8 cellular contexts compared by ENCODE assay signal in the genomic region with DNA sequence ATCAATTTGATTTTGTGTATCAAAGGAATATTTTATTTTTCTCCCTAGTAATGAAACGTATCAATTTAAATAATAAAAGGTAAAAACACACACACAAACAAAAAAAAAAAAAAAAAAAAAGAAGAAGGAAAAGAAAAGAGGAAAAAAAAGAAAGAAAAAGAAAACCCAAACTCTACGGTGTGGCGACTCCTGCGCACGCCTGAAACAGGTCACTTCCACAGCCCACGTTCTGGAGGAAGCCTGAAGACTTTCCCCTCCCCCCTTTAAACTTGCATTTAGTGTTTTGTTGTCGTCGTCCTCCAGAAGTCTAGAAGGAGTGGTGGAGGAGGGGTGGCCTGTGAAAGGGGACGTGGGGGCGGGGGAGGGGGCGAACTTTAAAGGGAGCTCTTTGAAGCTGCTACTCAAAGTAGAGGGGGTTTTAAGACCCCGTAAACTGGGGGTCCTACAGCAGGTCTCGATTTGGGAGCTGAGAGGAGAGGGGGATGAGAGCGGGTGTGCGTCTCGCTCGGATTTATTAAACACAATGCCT. TPM values are rescaled to one million over a fixed set of nuclear protein-coding genes. Genes with fewer than 3 reads are reported as not detected.
DNase-seq lines count a peak whose midpoint lies in the region; ATAC-seq and TF ChIP-seq lines count a peak whose summit lies in the region.

No MANE protein-coding gene starts in this region.

- intact Hi-C loops in CD8-positive, alpha-beta T cell (cut with DNase I, micrococcal nuclease), result loop anchor here (1.0 to 10.0 kb wide), 16 partner anchors 77 to 1278 kb away; a partner anchor contains a TSS
- intact Hi-C loops in activated T-helper 1 cell treated with anti-CD3 and anti-CD28 coated beads, Interleukin-12 subunit alpha, Interleukin-12 subunit beta, Interleukin-2, Interleukin-4 antibody, amounts not matched to agents 30 ng/mL and 10 ng/mL and 1 ng/mL, durations not matched to agents 14 hours and 24 hours and 36 hours (cut with micrococcal nuclease), result loop anchor here (1.0 to 10.0 kb wide), 13 partner anchors 42 to 1305 kb away; a partner anchor contains a TSS
- intact Hi-C loops in thyroid gland (cut with DNase I), result loop anchor here (10.0 kb wide), 4 partner anchors 115 to 625 kb away; no protein-coding TSS in a partner anchor

- ATAC-seq in CD8-positive, alpha-beta T cell, result no peak
- no peak for ATAC-seq in GM21390 (IDR thresholded peaks at IDR 0.05; ENCODE audit: unreplicated experiment)
- ATAC-seq in HG02840 (IDR thresholded peaks at IDR 0.05; ENCODE audit: low FRiP score, unreplicated experiment), result no peak

- H3K9ac ChIP-seq in Karpas-422 (ENCODE audit: low read length) (peak overlapping the region; percentile 47), iPS-20b (ENCODE audit: low read depth, low read length) (peak overlapping the region; percentile 47; the same call in 1 of the 2 replicates)

- H3K9me3 Mint-ChIP-seq in CD8-positive, alpha-beta T cell, result no peaks in the 10 kb centered on the region
- no peaks in the 10 kb centered on the region for H3K9me3 Mint-ChIP-seq in activated T-helper 1 cell treated with anti-CD3 and anti-CD28 coated beads, Interleukin-12 subunit alpha, Interleukin-12 subunit beta, Interleukin-2, Interleukin-4 antibody, amounts not matched to agents 30 ng/mL and 10 ng/mL and 1 ng/mL, durations not matched to agents 14 hours and 24 hours and 36 hours

- H3K36me3 ChIP-seq in CD8-positive, alpha-beta T cell (ENCODE audit: insufficient read depth, low read length), result no peaks in the 10 kb centered on the region
- H3K36me3 ChIP-seq in Karpas-422 (ENCODE audit: insufficient read depth, low read length), result peaks cover 7% of the 10 kb centered on the region; the same call in 1 of the 2 replicates
- H3K36me3 ChIP-seq in iPS-20b (ENCODE audit: insufficient read depth, low read depth, low read length), result 0 out of 2 replicates have a peak, but pooled peaks cover under 1% of the 10 kb centered on the region
- no peaks in the 10 kb centered on the region for H3K36me3 ChIP-seq in thyroid gland

- peak overlapping the region; percentile 75 for H3K4me2 ChIP-seq in Karpas-422 (ENCODE audit: low read depth, low read length, poor library complexity, severe bottlenecking)

- H3K4me1 Mint-ChIP-seq in CD8-positive, alpha-beta T cell (ENCODE audit: low read depth), result peaks cover 31% of the 10 kb centered on the region
- peaks cover 45% of the 10 kb centered on the region for H3K4me1 Mint-ChIP-seq in activated T-helper 1 cell treated with anti-CD3 and anti-CD28 coated beads, Interleukin-12 subunit alpha, Interleukin-12 subunit beta, Interleukin-2, Interleukin-4 antibody, amounts not matched to agents 30 ng/mL and 10 ng/mL and 1 ng/mL, durations not matched to agents 14 hours and 24 hours and 36 hours (ENCODE audit: low read depth)

- no peak for DNase-seq in CD8-positive, alpha-beta T cell
- no peak for DNase-seq in Karpas-422
- no peak for DNase-seq in activated T-helper 1 cell treated with anti-CD3 and anti-CD28 coated beads, Interleukin-12 subunit alpha, Interleukin-12 subunit beta, Interleukin-2, Interleukin-4 antibody, amounts not matched to agents 30 ng/mL and 10 ng/mL and 1 ng/mL, durations not matched to agents 14 hours and 24 hours and 36 hours (ENCODE audit: low spot score)
- DNase-seq in thyroid gland, result peak; percentile 32 to 45
- no peak for DNase-seq in Ammon's horn (ENCODE audit: low spot score)

- peaks cover 27% of the 10 kb centered on the region for H3K4me1 ChIP-seq in CD8-positive, alpha-beta T cell (ENCODE audit: insufficient read depth, low read length)
- H3K4me1 ChIP-seq in Karpas-422 (ENCODE audit: low read length) (peaks cover 78% of the 10 kb centered on the region), iPS-20b (ENCODE audit: insufficient read depth, low read length) (peaks cover 11% of the 10 kb centered on the region; the same call in 1 of the 2 replicates), thyroid gland (peaks cover 38 to 40% of the 10 kb centered on the region in 2 donors)

- H3K27me3 ChIP-seq in CD8-positive, alpha-beta T cell (ENCODE audit: insufficient read depth, low read length), result no peaks in the 10 kb centered on the region
- H3K27me3 ChIP-seq in Karpas-422 (ENCODE audit: low read length), result no peaks in the 10 kb centered on the region
- peaks cover 40% of the 10 kb centered on the region for H3K27me3 ChIP-seq in iPS-20b (ENCODE audit: insufficient read depth, low read length)
- H3K27me3 ChIP-seq in thyroid gland, result no peaks in the 10 kb centered on the region

- CTCF ChIA-PET in CD8-positive, alpha-beta T cell (lab: Charles Lee), result interaction anchor here (0.9 to 1.7 kb wide), 9 partner anchors 9 to 524 kb away, joined by 3 to 5 read pairs (median 3); no protein-coding TSS in a partner anchor

- H3K9me2 ChIP-seq in Karpas-422 (replicated peaks; ENCODE audit: insufficient read depth, low read length), result no peaks in the 10 kb centered on the region

- WGBS in thyroid gland, 2 donors, result 1% methylated on average over 16 to 17 of the region's 17 CpGs

- peak overlapping the region; percentile 95 for H3K4me3 Mint-ChIP-seq in CD8-positive, alpha-beta T cell
- peak overlapping the region; percentile 99 for H3K4me3 Mint-ChIP-seq in activated T-helper 1 cell treated with anti-CD3 and anti-CD28 coated beads, Interleukin-12 subunit alpha, Interleukin-12 subunit beta, Interleukin-2, Interleukin-4 antibody, amounts not matched to agents 30 ng/mL and 10 ng/mL and 1 ng/mL, durations not matched to agents 14 hours and 24 hours and 36 hours

- 0 out of 2 replicates have a peak, but pooled peaks cover 3% of the 10 kb centered on the region for H3K79me2 ChIP-seq in Karpas-422 (ENCODE audit: low read length)

- POLR2A ChIA-PET in CD8-positive, alpha-beta T cell (lab: Charles Lee), result interaction anchor here (0.8 to 6.5 kb wide), 7 partner anchors 341 to 632 kb away, joined by 3 to 66 read pairs (median 5); no protein-coding TSS in a partner anchor

- no peak for TF ChIP-seq CTCF in CD8-positive, alpha-beta T cell (IDR thresholded peaks at IDR 0.05)
- no peak for TF ChIP-seq CTCF in thyroid gland (IDR thresholded peaks at IDR 0.05)

- peak overlapping the region; percentile 60 for H3K4me3 ChIP-seq in CD8-positive, alpha-beta T cell (ENCODE audit: low read depth, low read length)
- H3K4me3 ChIP-seq in Karpas-422 (ENCODE audit: low read length) (peak overlapping the region; percentile 52; the same call in 1 of the 2 replicates), iPS-20b (ENCODE audit: low read length) (peak overlapping the region; percentile 66), thyroid gland (replicated peaks in 1 of 3) (peak overlapping the region in 1 of 3 donors; percentile 12)

- H3K27ac Mint-ChIP-seq in CD8-positive, alpha-beta T cell, result no peak overlapping the region
- peak overlapping the region; percentile 100 for H3K27ac Mint-ChIP-seq in activated T-helper 1 cell treated with anti-CD3 and anti-CD28 coated beads, Interleukin-12 subunit alpha, Interleukin-12 subunit beta, Interleukin-2, Interleukin-4 antibody, amounts not matched to agents 30 ng/mL and 10 ng/mL and 1 ng/mL, durations not matched to agents 14 hours and 24 hours and 36 hours

- TF ChIP-seq POLR2A in thyroid gland (IDR thresholded peaks at IDR 0.05), result no peak

- H3K9me3 ChIP-seq in CD8-positive, alpha-beta T cell (ENCODE audit: low read length), result no peaks in the 10 kb centered on the region
- H3K9me3 ChIP-seq in Karpas-422 (ENCODE audit: low read length) (no peaks in the 10 kb centered on the region), iPS-20b (ENCODE audit: insufficient read depth, low read depth, low read length) (no peaks in the 10 kb centered on the region), thyroid gland (no peaks in the 10 kb centered on the region)

- H4K20me1 ChIP-seq in Karpas-422 (ENCODE audit: insufficient read depth, low read depth, low read length), result peaks cover 23% of the 10 kb centered on the region

- H3K27me3 Mint-ChIP-seq in CD8-positive, alpha-beta T cell (ENCODE audit: low read depth), result no peaks in the 10 kb centered on the region
- H3K27me3 Mint-ChIP-seq in activated T-helper 1 cell treated with anti-CD3 and anti-CD28 coated beads, Interleukin-12 subunit alpha, Interleukin-12 subunit beta, Interleukin-2, Interleukin-4 antibody, amounts not matched to agents 30 ng/mL and 10 ng/mL and 1 ng/mL, durations not matched to agents 14 hours and 24 hours and 36 hours (ENCODE audit: insufficient read depth), result peaks cover 32% of the 10 kb centered on the region

- no peak overlapping the region for H3K27ac ChIP-seq in CD8-positive, alpha-beta T cell (ENCODE audit: low read depth, low read length)
- H3K27ac ChIP-seq in Karpas-422 (ENCODE audit: low read length), result no peak overlapping the region
- no peak overlapping the region for H3K27ac ChIP-seq in iPS-20b (ENCODE audit: low read length)
- H3K27ac ChIP-seq in thyroid gland, result peak overlapping the region in 2 of 3 donors; percentile 67 to 91

- no peak overlapping the region for H2AFZ ChIP-seq in Karpas-422 (ENCODE audit: low read length)

- H3K36me3 Mint-ChIP-seq in CD8-positive, alpha-beta T cell, result peaks cover 10% of the 10 kb centered on the region
- peaks cover 3% of the 10 kb centered on the region for H3K36me3 Mint-ChIP-seq in activated T-helper 1 cell treated with anti-CD3 and anti-CD28 coated beads, Interleukin-12 subunit alpha, Interleukin-12 subunit beta, Interleukin-2, Interleukin-4 antibody, amounts not matched to agents 30 ng/mL and 10 ng/mL and 1 ng/mL, durations not matched to agents 14 hours and 24 hours and 36 hours (ENCODE audit: low read depth)

RNA-seq across cellular contexts. Expression of a gene that starts 2.3 kb away (rescaled TPM):
- 100 to 1,000 TPM; 198 to 201 TPM for total RNA-seq in CD8-positive, alpha-beta T cell
- 63.6 and 99.8 TPM in 2 replicates for total RNA-seq in Karpas-422 (2014; rRNA removed; shearing (Covaris generic); ENCODE audit: low replicate concordance)
- 123 and 126 TPM in 2 replicates for total RNA-seq in activated T-helper 1 cell treated with anti-CD3 and anti-CD28 coated beads, Interleukin-12 subunit alpha, Interleukin-12 subunit beta, Interleukin-2, Interleukin-4 antibody, amounts not matched to agents 30 ng/mL and 10 ng/mL and 1 ng/mL, durations not matched to agents 14 hours and 24 hours and 36 hours
- 100 to 1,000 TPM in 1 of 4 donors, 10 to 100 TPM in 3; 39.1 to 275 (median 71.6) TPM for total RNA-seq in thyroid gland

Comparison
In these comparisons a context has a peak if more than half of its experiments do, and no peak if none do; other contexts are left out.
1. DNase-seq: peak in thyroid gland (2 of 2); none in CD8-positive, alpha-beta T cell (0 of 7), Karpas-422 (single experiment), activated T-helper 1 cell treated with anti-CD3 and anti-CD28 coated beads, Interleukin-12 subunit alpha, Interleukin-12 subunit beta, Interleukin-2, Interleukin-4 antibody, amounts not matched to agents 30 ng/mL and 10 ng/mL and 1 ng/mL, durations not matched to agents 14 hours and 24 hours and 36 hours (single experiment) and Ammon's horn (single experiment).
2. H3K27ac ChIP-seq: peak in thyroid gland (2 of 3); none in CD8-positive, alpha-beta T cell (single experiment), Karpas-422 (single experiment) and iPS-20b (single experiment).